29 cellular contexts compared by ENCODE assay signal in genomic region chr5:137757634-137758033, GRCh38.
"Had no signal": no experiment of that assay in that cellular context is flagged by ENCODE, and none has a peak within 500 bp of the region (broad histone marks: within the 10 kb centered on the region; RNA-seq: fewer than 3 reads in every experiment).

No MANE protein-coding gene starts in this region.

- DNase-seq: nephron progenitor cell; occipital lobe; ovary; posterior cingulate gyrus; psoas muscle; right cardiac atrium; right lobe of liver; sigmoid colon; small intestine; stimulated activated CD4-positive, alpha-beta T cell treated with anti-CD3 and anti-CD28 coated beads, Interleukin-15, amount 100 ng/mL, for 24 hours; stimulated activated CD4-positive, alpha-beta T cell treated with anti-CD3 and anti-CD28 coated beads, Interleukin-2, amount 100 ng/mL, for 24 hours; stimulated activated CD4-positive, alpha-beta T cell treated with anti-CD3 and anti-CD28 coated beads, Interleukin-2, amount 100 ng/mL, for 48 hours; stimulated activated CD4-positive, alpha-beta T cell treated with anti-CD3 and anti-CD28 coated beads, Interleukin-4, amount 100 ng/mL, for 24 hours; stimulated activated naive B cell treated with anti-CD40 and anti-IgM and Interleukin-4, amounts not matched to agents 10 μg/mL and 1 μg/mL and 100 μg/mL, for 72 hours; stimulated activated naive CD4-positive, alpha-beta T cell treated with Interleukin-2 at 50 U/mL for 16 hours; stomach; thyroid gland; trophoblast cell had no signal

- H3K4me2 ChIP-seq: neural progenitor cell had no signal

- H3K4me1 ChIP-seq: neural progenitor cell, parathyroid adenoma, psoas muscle, right lobe of liver had no signal

- ATAC-seq: natural killer cell treated with Interleukin-12 subunit alpha and Interleukin-12 subunit beta and Interleukin-15 and Interleukin-18, amount 100 ng/mL, for 72 hours; psoas muscle; right cardiac atrium; right lobe of liver; stimulated activated effector memory CD8-positive, alpha-beta T cell treated with anti-CD3 and anti-CD28 coated beads, Interleukin-12 subunit alpha, Interleukin-12 subunit beta, amount 100 ng/mL, for 72 hours; stimulated activated naive B cell treated with anti-CD40 and anti-IgM and Interleukin-4, amounts not matched to agents 10 μg/mL and 1 μg/mL and 100 μg/mL, for 72 hours had no signal

- H3K9me3 ChIP-seq: ovary, psoas muscle, right lobe of liver, sigmoid colon, stomach, thoracic aorta, thyroid gland, tibial nerve, upper lobe of left lung, vagina had no signal

- H3K27ac Mint-ChIP-seq: natural killer cell treated with Interleukin-12 subunit alpha and Interleukin-12 subunit beta and Interleukin-15 and Interleukin-18, amount 100 ng/mL, for 72 hours; nephron progenitor cell; neural progenitor cell; stimulated activated effector memory CD8-positive, alpha-beta T cell treated with anti-CD3 and anti-CD28 coated beads, Interleukin-12 subunit alpha, Interleukin-12 subunit beta, amount 100 ng/mL, for 72 hours; stimulated activated naive B cell treated with anti-CD40 and anti-IgM and Interleukin-4, amounts not matched to agents 10 μg/mL and 1 μg/mL and 100 μg/mL, for 72 hours; stimulated activated naive CD8-positive, alpha-beta T cell treated with anti-CD3 and anti-CD28 coated beads, Interleukin-15, Interleukin-2, amounts not matched to agents 100 ng/mL and 50 ng/mL, for 24 hours had no signal

- H2AFZ ChIP-seq: neural progenitor cell, parathyroid adenoma had no signal

- H3K36me3 ChIP-seq: neural progenitor cell, ovary, right lobe of liver, sigmoid colon, stomach, thoracic aorta, thyroid gland, tibial nerve, upper lobe of left lung, vagina had no signal

- H3K27me3 ChIP-seq: neural progenitor cell, ovary, right lobe of liver, sigmoid colon, stomach, thyroid gland, tibial nerve, upper lobe of left lung, vagina had no signal

- FAIRE-seq: small intestine, urothelium cell line had no signal

- H3K27me3 Mint-ChIP-seq: natural killer cell treated with Interleukin-12 subunit alpha and Interleukin-12 subunit beta and Interleukin-15 and Interleukin-18, amount 100 ng/mL, for 72 hours; progenitor cell of endocrine pancreas; stimulated activated naive B cell treated with anti-CD40 and anti-IgM and Interleukin-4, amounts not matched to agents 10 μg/mL and 1 μg/mL and 100 μg/mL, for 72 hours; stimulated activated naive CD8-positive, alpha-beta T cell treated with anti-CD3 and anti-CD28 coated beads, Interleukin-15, Interleukin-2, amounts not matched to agents 100 ng/mL and 50 ng/mL, for 24 hours had no signal

- H3K4me3 ChIP-seq: neural progenitor cell, ovary, psoas muscle, right lobe of liver, sigmoid colon, stomach, thoracic aorta, thyroid gland, tibial nerve, upper lobe of left lung, vagina had no signal

- H3K4me3 Mint-ChIP-seq: natural killer cell treated with Interleukin-12 subunit alpha and Interleukin-12 subunit beta and Interleukin-15 and Interleukin-18, amount 100 ng/mL, for 72 hours; nephron progenitor cell; neural progenitor cell; stimulated activated effector memory CD8-positive, alpha-beta T cell treated with anti-CD3 and anti-CD28 coated beads, Interleukin-12 subunit alpha, Interleukin-12 subunit beta, amount 100 ng/mL, for 72 hours; stimulated activated naive B cell treated with anti-CD40 and anti-IgM and Interleukin-4, amounts not matched to agents 10 μg/mL and 1 μg/mL and 100 μg/mL, for 72 hours; stimulated activated naive CD8-positive, alpha-beta T cell treated with anti-CD3 and anti-CD28 coated beads, Interleukin-15, Interleukin-2, amounts not matched to agents 100 ng/mL and 50 ng/mL, for 24 hours had no signal

- H3K27ac ChIP-seq: neural progenitor cell, ovary, parathyroid adenoma, psoas muscle, right lobe of liver, sigmoid colon, stomach, thoracic aorta, thyroid gland, tibial nerve, upper lobe of left lung, vagina had no signal

- H3K9ac ChIP-seq: neural progenitor cell, parathyroid adenoma had no signal

- H3K9me3 Mint-ChIP-seq: natural killer cell treated with Interleukin-12 subunit alpha and Interleukin-12 subunit beta and Interleukin-15 and Interleukin-18, amount 100 ng/mL, for 72 hours; stimulated activated effector memory CD8-positive, alpha-beta T cell treated with anti-CD3 and anti-CD28 coated beads, Interleukin-12 subunit alpha, Interleukin-12 subunit beta, amount 100 ng/mL, for 72 hours; stimulated activated naive B cell treated with anti-CD40 and anti-IgM and Interleukin-4, amounts not matched to agents 10 μg/mL and 1 μg/mL and 100 μg/mL, for 72 hours; stimulated activated naive CD8-positive, alpha-beta T cell treated with anti-CD3 and anti-CD28 coated beads, Interleukin-15, Interleukin-2, amounts not matched to agents 100 ng/mL and 50 ng/mL, for 24 hours had no signal
